In genomic region chr7:27205325-27206280, GRCh38 we compare ENCODE assay signal across 11 cellular contexts. TPM values are rescaled to one million over a fixed set of nuclear protein-coding genes. Genes with fewer than 3 reads are reported as not detected.
DNase-seq lines count a peak whose midpoint lies in the region; ATAC-seq, FAIRE-seq and TF ChIP-seq lines count a peak whose summit lies in the region.
"Had no signal": no experiment of that assay in that cellular context is flagged by ENCODE, and none has a peak within 500 bp of the region (broad histone marks: within the 10 kb centered on the region; RNA-seq: fewer than 3 reads in every experiment).

No MANE protein-coding gene starts in this region.

- H3K36me3 ChIP-seq in breast epithelium (no peaks in the 10 kb centered on the region), mammary epithelial cell (ENCODE audit: insufficient read depth, low read length) (no peaks in the 10 kb centered on the region), upper lobe of right lung (no peaks in the 10 kb centered on the region), WERI-Rb-1 (no peaks in the 10 kb centered on the region), uterus (no peaks in the 10 kb centered on the region)

- ATAC-seq in naive B cell (ENCODE audit: low read depth in 2 of 2), result no peak
- ATAC-seq in upper lobe of right lung, result no peak

- no peak for FAIRE-seq in D721Med (lab: Jason Lieb, UNC)
- FAIRE-seq: keratinocyte had no signal

- H3K9me3 Mint-ChIP-seq in MCF 10A (ENCODE audit: unreplicated experiment) (no peaks in the 10 kb centered on the region), naive B cell (peaks cover 0 to 29% (median 9%) of the 10 kb centered on the region in 7 donors)

- H3K27ac Mint-ChIP-seq in MCF 10A (ENCODE audit: low read depth, unreplicated experiment), result no peak overlapping the region
- H3K27ac Mint-ChIP-seq in naive B cell, result peak overlapping the region in 3 of 6 donors; percentile 76 to 98 (median 95)

- peak overlapping the region in 2 of 3 donors; percentile 18 to 48 for H3K4me3 ChIP-seq in breast epithelium
- peak overlapping the region in 1 of 3 experiments; percentile 6 for H3K4me3 ChIP-seq in mammary epithelial cell (replicated peaks in 1 of 3; ENCODE audit: insufficient read depth in 1 of 3, low read depth in 2 of 3, low read length in 3 of 3)
- no peak overlapping the region for H3K4me3 ChIP-seq in upper lobe of right lung
- H3K4me3 ChIP-seq in WERI-Rb-1 (ENCODE audit: low read depth, low read length), result no peak overlapping the region
- H3K4me3 ChIP-seq in uterus, result no peak overlapping the region

- H3K4me1 Mint-ChIP-seq in MCF 10A (ENCODE audit: insufficient read depth, unreplicated experiment), result no peaks in the 10 kb centered on the region
- H3K4me1 Mint-ChIP-seq in naive B cell, result peaks cover 30 to 45% (median 32%) of the 10 kb centered on the region in 3 donors

- H3K9ac ChIP-seq in mammary epithelial cell (ENCODE audit: insufficient read depth, low read length), result no peak overlapping the region

- peak overlapping the region; percentile 63 for H2AFZ ChIP-seq in mammary epithelial cell (ENCODE audit: low read depth, low read length)

- H3K4me1 ChIP-seq in breast epithelium (peaks cover 0 to 9% of the 10 kb centered on the region in 2 donors), mammary epithelial cell (ENCODE audit: insufficient read depth, low read length) (peaks cover 13% of the 10 kb centered on the region), upper lobe of right lung (peaks cover 22% of the 10 kb centered on the region), uterus (peaks cover 0 to 2% of the 10 kb centered on the region in 2 donors)

- H3K36me3 Mint-ChIP-seq in MCF 10A (ENCODE audit: insufficient read depth, unreplicated experiment) (no peaks in the 10 kb centered on the region), naive B cell (peaks cover 0 to 5% of the 10 kb centered on the region in 2 donors)

- dilution Hi-C loops in mammary epithelial cell (cut with HindIII; ENCODE audit: low sequenced_read_pairs), result loop anchor here (25.0 kb wide), 1 partner anchor 382 kb away; no protein-coding TSS in a partner anchor

- in situ Hi-C loops in mammary epithelial cell (cut with MboI; ENCODE audit: low sequenced_read_pairs in 2 of 2), result loop anchor here (10.0 kb wide), 3 partner anchors 379 to 709 kb away; no protein-coding TSS in a partner anchor

- H3K9me3 ChIP-seq in breast epithelium (no peaks in the 10 kb centered on the region), mammary epithelial cell (replicated peaks; ENCODE audit: insufficient read depth, low read length) (no peaks in the 10 kb centered on the region), upper lobe of right lung (no peaks in the 10 kb centered on the region), WERI-Rb-1 (ENCODE audit: severe bottlenecking) (peaks cover 5% of the 10 kb centered on the region), uterus (no peaks in the 10 kb centered on the region)

- CTCF ChIA-PET in MCF 10A (lab: Yijun Ruan, JAX), result interaction anchor here (1.0 to 6.5 kb wide), 2 partner anchors 10 to 369 kb away, joined by 5 to 71 read pairs; no protein-coding TSS in a partner anchor
- CTCF ChIA-PET in mammary epithelial cell (lab: Charles Lee; ENCODE audit: low non-redundant PET), result interaction anchor here (0.5 kb wide), 1 partner anchor 399 kb away, joined by 24 read pairs; no protein-coding TSS in a partner anchor

- intact Hi-C loops in breast epithelium (cut with DNase I; ENCODE audit: low total_unique reads) (no loop called here), MCF 10A (cut with micrococcal nuclease) (no loop called here), mammary epithelial cell (cut with micrococcal nuclease) (no loop called here), upper lobe of right lung (cut with DNase I) (loop anchor here (10.0 kb wide), 2 partner anchors 369 to 709 kb away; no protein-coding TSS in a partner anchor), uterus (cut with DNase I; ENCODE audit: low total_unique reads) (no loop called here)

- no peaks in the 10 kb centered on the region for H3K79me2 ChIP-seq in mammary epithelial cell (ENCODE audit: insufficient read depth, low read length)

- 23% methylated on average over 38 of the region's 52 CpGs for WGBS in mammary epithelial cell (ENCODE audit: low coverage, missing lambda C conversion rate)

- H3K4me2 ChIP-seq in mammary epithelial cell (ENCODE audit: insufficient read depth, low read depth, low read length), result peak overlapping the region; percentile 55

- TF ChIP-seq CTCF in breast epithelium (IDR thresholded peaks at IDR 0.05), result no peak
- no peak for TF ChIP-seq CTCF in MCF 10A (IDR thresholded peaks at IDR 0.05; ENCODE audit: unreplicated experiment)
- TF ChIP-seq CTCF in mammary epithelial cell (conservative IDR thresholded peaks at IDR 0.05 in 1 of 2, IDR thresholded peaks at IDR 0.05 in 1 of 2; ENCODE audit: extremely low read depth in 1 of 2, insufficient read depth in 1 of 2, low read depth in 1 of 2, low read length in 2 of 2), result no peak
- no peak for TF ChIP-seq CTCF in upper lobe of right lung (IDR thresholded peaks at IDR 0.05)
- no peak for TF ChIP-seq CTCF in WERI-Rb-1 (IDR thresholded peaks at IDR 0.05; ENCODE audit: low read depth, low read length)
- no peak for TF ChIP-seq CTCF in D721Med (IDR thresholded peaks at IDR 0.05; ENCODE audit: insufficient read depth, missing control alignments)
- TF ChIP-seq CTCF in uterus (IDR thresholded peaks at IDR 0.05), result no peak

- H3K27ac ChIP-seq in breast epithelium, result no peak overlapping the region
- no peak overlapping the region for H3K27ac ChIP-seq in mammary epithelial cell (ENCODE audit: insufficient read depth, low read depth, low read length)
- no peak overlapping the region for H3K27ac ChIP-seq in upper lobe of right lung
- H3K27ac ChIP-seq in WERI-Rb-1, result no peak overlapping the region
- no peak overlapping the region for H3K27ac ChIP-seq in uterus

- H3K27me3 Mint-ChIP-seq in MCF 10A (ENCODE audit: insufficient read depth, unreplicated experiment) (peaks cover 49% of the 10 kb centered on the region), naive B cell (peaks cover 92 to 98% (median 96%) of the 10 kb centered on the region in 3 donors)

- BruUV-seq in MCF 10A (replicated peaks; lab: Mats Ljungman, UMichigan) (no TSS peak), mammary epithelial cell (replicated peaks; lab: Mats Ljungman, UMichigan) (no TSS peak)

- DNase-seq in breast epithelium (ENCODE audit: low spot score in 2 of 2), result no peak
- no peak for DNase-seq in MCF 10A (ENCODE audit: unreplicated experiment)
- DNase-seq in mammary epithelial cell, result no peak
- no peak for DNase-seq in naive B cell
- DNase-seq in upper lobe of right lung, result peak; percentile 48
- no peak for DNase-seq in WERI-Rb-1
- DNase-seq in D721Med (ENCODE audit: insufficient read length, low spot score), result no peak
- no peak for DNase-seq in uterus
- DNase-seq: anterior cingulate cortex had no signal

- TF ChIP-seq POLR2A in breast epithelium (IDR thresholded peaks at IDR 0.05) (no peak), uterus (IDR thresholded peaks at IDR 0.05) (no peak)

- no peaks in the 10 kb centered on the region for H4K20me1 ChIP-seq in mammary epithelial cell (ENCODE audit: insufficient read depth, low read length)

- peaks cover 9 to 98% of the 10 kb centered on the region in 2 donors for H3K27me3 ChIP-seq in breast epithelium
- H3K27me3 ChIP-seq in mammary epithelial cell (ENCODE audit: insufficient read depth, low read length), result peaks cover 49% of the 10 kb centered on the region
- H3K27me3 ChIP-seq in upper lobe of right lung, result peaks cover 99% of the 10 kb centered on the region
- H3K27me3 ChIP-seq in WERI-Rb-1 (ENCODE audit: insufficient read depth, low read depth, severe bottlenecking), result peaks cover 97% of the 10 kb centered on the region
- H3K27me3 ChIP-seq in uterus, result peaks cover 26 to 60% of the 10 kb centered on the region in 2 donors

- POLR2A ChIA-PET in MCF 10A (lab: Yijun Ruan, JAX), result interaction anchor here (0.7 kb wide), 1 partner anchor 1173 kb away, joined by 3 read pairs; no protein-coding TSS in a partner anchor

- H3K4me3 Mint-ChIP-seq in MCF 10A (ENCODE audit: unreplicated experiment), result no peak overlapping the region
- H3K4me3 Mint-ChIP-seq in naive B cell, result peak overlapping the region in 5 of 8 donors; percentile 14 to 78 (median 42)

RNA-seq across cellular contexts. Expression of gene HOXA13, which starts 5.7 kb away (rescaled TPM):
- total RNA-seq in breast epithelium (under 1 TPM in 2 of 3 donors, not detected in 1; 0.16 to 0.33 TPM), MCF 10A (2022) (not detected in 2 replicates), mammary epithelial cell (not detected), upper lobe of right lung (not detected), uterus (10 to 100 TPM in 1 of 4 donors, 1 to 10 TPM in 1, under 1 TPM in 2; 0.40 to 27.5 (median 1.1) TPM)
- polyA plus RNA-seq in mammary epithelial cell (not detected), naive B cell (ENCODE audit: low read depth in 6 of 6) (not detected)
- not detected for polyA minus RNA-seq in mammary epithelial cell
- polyA plus RNA-seq: esophagus, keratinocyte had no signal

RNA-seq across cellular contexts. Expression of gene HOXA11, which starts 20.6 kb away (rescaled TPM):
- total RNA-seq in breast epithelium (1 to 10 TPM in 1 of 3 donors, not detected in 2; 1.9 TPM), MCF 10A (2022) (0.29 and 0.84 TPM in 2 replicates), mammary epithelial cell (under 1 TPM; 0.17 to 0.96 TPM), upper lobe of right lung (not detected), uterus (10 to 100 TPM; 32.4 to 82.0 (median 57.8) TPM)
- polyA plus RNA-seq in mammary epithelial cell (0.12 TPM), naive B cell (ENCODE audit: low read depth in 6 of 6) (not detected)
- polyA minus RNA-seq in mammary epithelial cell, result not detected
- polyA plus RNA-seq: esophagus had no signal

RNA-seq across cellular contexts. Expression of gene HOXA10, which starts 31.5 kb away (rescaled TPM):
- total RNA-seq in breast epithelium (10 to 100 TPM in 1 of 3 donors, 1 to 10 TPM in 2; 2.3 to 21.1 (median 5.2) TPM), MCF 10A (2022) (3.9 and 5.6 TPM in 2 replicates), mammary epithelial cell (1 to 10 TPM; 4.2 to 4.3 TPM), upper lobe of right lung (0.38 TPM), uterus (100 to 1,000 TPM in 1 of 4 donors, 10 to 100 TPM in 3; 50.0 to 114 (median 69.0) TPM)
- polyA plus RNA-seq in mammary epithelial cell (0.18 TPM), naive B cell (ENCODE audit: low read depth in 6 of 6) (not detected)
- polyA minus RNA-seq in mammary epithelial cell, result not detected

RNA-seq across cellular contexts. Expression of gene EVX1, which starts 37.0 kb away (rescaled TPM):
- total RNA-seq in breast epithelium (not detected), MCF 10A (2022) (not detected in 2 replicates), mammary epithelial cell (not detected), upper lobe of right lung (not detected), uterus (under 1 TPM in 1 of 4 donors, not detected in 3; 0.21 TPM)
- polyA plus RNA-seq in mammary epithelial cell (not detected), naive B cell (ENCODE audit: low read depth in 6 of 6) (not detected)
- not detected for polyA minus RNA-seq in mammary epithelial cell
- polyA plus RNA-seq: esophagus, keratinocyte had no signal

RNA-seq across cellular contexts. Expression of gene HOXA9, which starts 40.3 kb away (rescaled TPM):
- total RNA-seq in breast epithelium (10 to 100 TPM in 1 of 3 donors, 1 to 10 TPM in 2; 7.5 to 18.4 (median 9.0) TPM), MCF 10A (2022) (6.9 and 7.6 TPM in 2 replicates), mammary epithelial cell (10 to 100 TPM in 1 of 2 donors, 1 to 10 TPM in 1; 7.8 to 25.1 TPM), upper lobe of right lung (1.2 TPM), uterus (10 to 100 TPM in 3 of 4 donors, 1 to 10 TPM in 1; 2.3 to 26.4 (median 22.4) TPM)
- polyA plus RNA-seq in mammary epithelial cell (0.03 TPM), naive B cell (ENCODE audit: low read depth in 6 of 6) (not detected)
- polyA minus RNA-seq in mammary epithelial cell, result not detected

Comparison
In these comparisons a context has a peak if more than half of its experiments do, and no peak if none do; other contexts are left out.
1. H3K4me3 ChIP-seq: peak in breast epithelium (2 of 3); none in upper lobe of right lung (single experiment), WERI-Rb-1 (single experiment) and uterus (0 of 2).
2. RNA of gene HOXA11, which starts 20.6 kb away (total RNA-seq): 32.4 to 82.0 TPM in uterus; 0.17 to 0.96 TPM in mammary epithelial cell, 0.29 to 0.84 TPM in MCF 10A, not detected in upper lobe of right lung (single experiment) and 1.9 TPM in breast epithelium; every median in the first group is over 10 times any median in the second.